In the genomic region with DNA sequence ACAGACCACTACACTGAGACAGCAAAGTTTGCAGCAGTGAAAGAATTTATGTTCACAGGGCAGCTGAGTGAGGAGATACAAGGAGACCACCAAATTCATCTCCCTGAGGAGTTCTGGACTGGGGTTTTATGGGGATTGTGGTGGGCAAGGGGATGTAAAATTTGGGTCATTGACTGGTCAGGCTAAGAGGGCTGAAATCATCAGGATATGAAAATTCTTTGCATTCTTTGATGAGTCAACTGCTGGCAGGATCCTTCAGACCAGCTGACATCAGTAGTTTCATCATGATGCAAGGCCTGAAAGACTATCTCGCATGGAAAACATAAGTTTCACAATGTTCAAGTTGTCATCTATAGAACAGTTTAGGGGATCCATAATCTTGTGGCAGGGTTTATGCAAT, we compare ENCODE assay signal across 15 cellular contexts.
A peak's percentile ranks its signal among the peaks of the same experiment; 100 is the strongest.
DNase-seq lines count a peak whose midpoint lies in the region; TF ChIP-seq lines count a peak whose summit lies in the region.
"Had no signal": no experiment of that assay in that cellular context is flagged by ENCODE, and none has a peak within 500 bp of the region (broad histone marks: within the 10 kb centered on the region; RNA-seq: fewer than 3 reads in every experiment).

No MANE protein-coding gene starts in this region.

- H3K4me3 ChIP-seq in brain microvascular endothelial cell (ENCODE audit: low read depth, low read length): no peak overlapping the region

- no peaks in the 10 kb centered on the region for H3K27me3 ChIP-seq in brain microvascular endothelial cell (replicated peaks)

- no peak for TF ChIP-seq CTCF in brain microvascular endothelial cell (IDR thresholded peaks at IDR 0.05; ENCODE audit: low read depth, low read length, missing control alignments)

- no peaks in the 10 kb centered on the region for H3K36me3 ChIP-seq in brain microvascular endothelial cell (replicated peaks)

- peak; percentile 21 for DNase-seq in Caki2 (ENCODE audit: low read depth)
- peak; percentile 95 for DNase-seq in MV-4-11 (lab: John Stamatoyannopoulos, UW)
- DNase-seq in brain microvascular endothelial cell: peak; percentile 81
- peak; percentile 91 for DNase-seq in iris pigment epithelial cell (ENCODE audit: low read depth)
- DNase-seq in NCI-H1105 (lab: John Stamatoyannopoulos, UW): no peak
- DNase-seq in OCI-M2 (lab: John Stamatoyannopoulos, UW; ENCODE audit: unreplicated experiment): no peak
- DNase-seq in NCI-H1092 (lab: John Stamatoyannopoulos, UW): no peak
- DNase-seq in mesenteric fat pad (ENCODE audit: low spot score): no peak
- DNase-seq: activated CD4-positive, alpha-beta T cell treated with anti-CD3 and anti-CD28 coated beads for 1 hour; activated CD8-positive, alpha-beta memory T cell treated with anti-CD3 and anti-CD28 coated beads, Interleukin-2, amount 50 U/mL, for 48 hours; H9; NCI-H1048; NCI-H345; substantia nigra; T-helper 1 cell had no signal

- in situ Hi-C loops in Caki2 (cut with HindIII; ENCODE audit: low pct_unique_long_range_greater_than_20kb, low sequenced_read_pairs) (no loop called here), brain microvascular endothelial cell (cut with HindIII; ENCODE audit: low pct_ligation_motif_present, low sequenced_read_pairs) (no loop called here)

- H3K27ac ChIP-seq in brain microvascular endothelial cell: peak overlapping the region; percentile 47

Comparison
In these comparisons a context has a peak if more than half of its experiments do, and no peak if none do; other contexts are left out.
1. DNase-seq: peak in Caki2 (single experiment), MV-4-11 (single experiment), brain microvascular endothelial cell (single experiment) and iris pigment epithelial cell (single experiment); none in NCI-H1105 (single experiment), OCI-M2 (single experiment), NCI-H1092 (single experiment) and mesenteric fat pad (single experiment).